Comparison of ENCODE assay signal across 3 cellular contexts in genomic region chr1:204859885-204860284, GRCh38.
TF ChIP-seq lines count a peak whose summit lies in the region.

No MANE protein-coding gene starts in this region.

TF ChIP-seq in SK-N-SH, 30 proteins besides CTCF, POLR2A, EP300 and RAD21:
- TF ChIP-seq GATA2 (CRISPR knock-in tag; IDR thresholded peaks at IDR 0.05) (peak; percentile 67), MXI1 (IDR thresholded peaks at IDR 0.05; ENCODE audit: low read depth, low read length) (no peak), FOXM1 (IDR thresholded peaks at IDR 0.05; ENCODE audit: low read depth) (no peak), GABPA (IDR thresholded peaks at IDR 0.05; ENCODE audit: low read depth) (no peak), YY1 (IDR thresholded peaks at IDR 0.05; ENCODE audit: low read depth) (no peak), RXRA (IDR thresholded peaks at IDR 0.05; ENCODE audit: borderline replicate concordance, low read depth) (no peak)
TF ChIP-seq in SK-N-SH: peak in this region for 1.

TF ChIP-seq in SK-N-SH treated with all-trans-retinoic acid at 6 μM for 48 hours, 23 proteins besides CTCF, POLR2A, EP300 and RAD21:
- no peak for TF ChIP-seq CSRNP3 (CRISPR knock-in tag; IDR thresholded peaks at IDR 0.05)
- no peak for TF ChIP-seq ZFP30 (CRISPR knock-in tag; IDR thresholded peaks at IDR 0.05)
- no peak for TF ChIP-seq RARB (CRISPR knock-in tag; IDR thresholded peaks at IDR 0.05)
- TF ChIP-seq SNAI2 (CRISPR knock-in tag; IDR thresholded peaks at IDR 0.05): no peak
- TF ChIP-seq TOX (CRISPR knock-in tag; IDR thresholded peaks at IDR 0.05; ENCODE audit: borderline replicate concordance): no peak
- TF ChIP-seq ESRRG (CRISPR knock-in tag; IDR thresholded peaks at IDR 0.05): no peak
- no peak for TF ChIP-seq CSDC2 (CRISPR knock-in tag; IDR thresholded peaks at IDR 0.05)
- no peak for TF ChIP-seq ZNF8 (CRISPR knock-in tag; IDR thresholded peaks at IDR 0.05)
- TF ChIP-seq PPARA (CRISPR knock-in tag; IDR thresholded peaks at IDR 0.05; ENCODE audit: borderline replicate concordance): no peak
- no peak for TF ChIP-seq CREB5 (CRISPR knock-in tag; IDR thresholded peaks at IDR 0.05; ENCODE audit: low read depth)
- no peak for TF ChIP-seq ZFP3 (CRISPR knock-in tag; IDR thresholded peaks at IDR 0.05)
- TF ChIP-seq POU6F1 (CRISPR knock-in tag; IDR thresholded peaks at IDR 0.05; ENCODE audit: borderline replicate concordance, low read depth): no peak
- TF ChIP-seq ZNF70 (CRISPR knock-in tag; IDR thresholded peaks at IDR 0.05): no peak
- no peak for TF ChIP-seq PATZ1 (CRISPR knock-in tag; IDR thresholded peaks at IDR 0.05; ENCODE audit: borderline replicate concordance)
- TF ChIP-seq TCF4 (CRISPR knock-in tag; IDR thresholded peaks at IDR 0.05; ENCODE audit: borderline replicate concordance): no peak

TF ChIP-seq in K562, 482 proteins besides CTCF, POLR2A, EP300 and RAD21 (continues in another document):
- TF ChIP-seq NR2C1 (IDR thresholded peaks at IDR 0.05) (no peak), NR2C1 (tag; IDR thresholded peaks at IDR 0.05) (peak; percentile 48; the same call in 1 of the 2 replicates), ZNF354B (CRISPR knock-in tag; IDR thresholded peaks at IDR 0.05) (0 out of 2 replicates have a peak, but pooled peaks have one; percentile 6), ZBTB8A (IDR thresholded peaks at IDR 0.05; ENCODE audit: partially characterized antibody) (no peak), MTA3 (IDR thresholded peaks at IDR 0.05; ENCODE audit: borderline replicate concordance) (peak; percentile 28; the same call in 1 of the 2 replicates), ZBTB11 (CRISPR knock-in tag; IDR thresholded peaks at IDR 0.05) (peak in 1 of 3 experiments; percentile 50; a peak in 1 of 6 replicates), CCNT2 (IDR thresholded peaks at IDR 0.05; ENCODE audit: borderline replicate concordance, extremely low read depth, insufficient read length, low read depth, low read length) (peak; percentile 54), CXXC5 (CRISPR knock-in tag; IDR thresholded peaks at IDR 0.05) (peak; percentile 65), ZBTB5 (IDR thresholded peaks at IDR 0.05) (no peak), TBL1XR1 (IDR thresholded peaks at IDR 0.05; ENCODE audit: low read length in 2 of 2) (peak in 1 of 2 experiments; percentile 42; a peak in 1 of 4 replicates), USF1 (CRISPR knock-in tag; IDR thresholded peaks at IDR 0.05) (0 out of 2 replicates have a peak, but pooled peaks have one; percentile 22), VEZF1 (CRISPR knock-in tag; IDR thresholded peaks at IDR 0.05) (peak; percentile 90), HDAC2 (IDR thresholded peaks at IDR 0.05) (peak; percentile 65; the same call in 1 of the 2 replicates), GATA2 (CRISPR knock-in tag; IDR thresholded peaks at IDR 0.05) (peak; percentile 62), NRF1 (conservative IDR thresholded peaks at IDR 0.05 in 1 of 2, IDR thresholded peaks at IDR 0.05 in 1 of 2) (0 out of 4 replicates have a peak, but pooled peaks of 1 of the 2 experiments have one; percentile 20), KLF16 (IDR thresholded peaks at IDR 0.05) (peak; percentile 75), ZNF75A (CRISPR knock-in tag; IDR thresholded peaks at IDR 0.05) (0 out of 2 replicates have a peak, but pooled peaks have one; percentile 38), ERF (CRISPR knock-in tag; IDR thresholded peaks at IDR 0.05) (0 out of 2 replicates have a peak, but pooled peaks have one; percentile 81), RREB1 (CRISPR knock-in tag; IDR thresholded peaks at IDR 0.05) (0 out of 2 replicates have a peak, but pooled peaks have one; percentile 58), CREM (IDR thresholded peaks at IDR 0.05; ENCODE audit: low read depth) (peak; percentile 54), BRD4 (IDR thresholded peaks at IDR 0.05) (no peak), ZNF134 (CRISPR knock-in tag; conservative IDR thresholded peaks at IDR 0.05) (peak; percentile 51; the same call in 1 of the 2 replicates), TOE1 (IDR thresholded peaks at IDR 0.05; ENCODE audit: borderline replicate concordance) (no peak), TOE1 (CRISPR knock-in tag; IDR thresholded peaks at IDR 0.05; ENCODE audit: borderline replicate concordance, low read depth) (0 out of 2 replicates have a peak, but pooled peaks have one; percentile 27), ATF3 (IDR thresholded peaks at IDR 0.05) (peak; percentile 48; the same call in 1 of the 2 replicates), ATF3 (CRISPR knock-in tag; conservative IDR thresholded peaks at IDR 0.05) (no peak), TEAD2 (tag; IDR thresholded peaks at IDR 0.05) (peak; percentile 40; the same call in 1 of the 2 replicates), ETS2 (tag; IDR thresholded peaks at IDR 0.05; ENCODE audit: borderline replicate concordance, poor library complexity, severe bottlenecking) (no peak), EHMT2 (IDR thresholded peaks at IDR 0.05) (peak; percentile 83), MTA2 (IDR thresholded peaks at IDR 0.05; ENCODE audit: low read depth) (peak; percentile 48), CBX3 (IDR thresholded peaks at IDR 0.05; ENCODE audit: borderline replicate concordance in 1 of 2, low read length in 2 of 2) (no peak), ARID1B (IDR thresholded peaks at IDR 0.05) (peak; percentile 87), SMAD4 (CRISPR knock-in tag; conservative IDR thresholded peaks at IDR 0.05) (peak; percentile 77), MITF (IDR thresholded peaks at IDR 0.05) (0 out of 2 replicates have a peak, but pooled peaks have one; percentile 48)
